In the genomic region with DNA sequence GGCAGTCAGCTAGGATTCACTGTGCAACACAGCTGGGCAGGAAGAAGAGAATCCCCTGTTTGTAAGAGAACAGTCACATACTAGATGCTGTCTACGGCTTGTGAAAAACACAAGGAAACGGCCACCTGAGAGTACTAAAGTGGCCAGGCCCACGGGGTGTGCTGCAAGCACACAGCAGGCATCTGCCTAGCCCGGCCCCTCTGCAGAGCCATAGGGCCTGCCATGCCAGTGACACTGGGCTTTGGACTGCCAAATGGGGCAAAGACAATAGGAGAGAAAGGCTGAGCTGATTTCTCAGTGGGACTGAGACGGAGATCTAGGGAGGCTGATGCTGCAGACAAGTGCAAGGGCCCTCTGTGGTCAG, we compare ENCODE assay signal across 1 cellular context.
TF ChIP-seq lines count a peak whose summit lies in the region.

No MANE protein-coding gene starts in this region.

TF ChIP-seq in WTC11, 78 proteins besides CTCF, POLR2A, EP300 and RAD21 (continued from another document):
- TF ChIP-seq, protein P1, sequence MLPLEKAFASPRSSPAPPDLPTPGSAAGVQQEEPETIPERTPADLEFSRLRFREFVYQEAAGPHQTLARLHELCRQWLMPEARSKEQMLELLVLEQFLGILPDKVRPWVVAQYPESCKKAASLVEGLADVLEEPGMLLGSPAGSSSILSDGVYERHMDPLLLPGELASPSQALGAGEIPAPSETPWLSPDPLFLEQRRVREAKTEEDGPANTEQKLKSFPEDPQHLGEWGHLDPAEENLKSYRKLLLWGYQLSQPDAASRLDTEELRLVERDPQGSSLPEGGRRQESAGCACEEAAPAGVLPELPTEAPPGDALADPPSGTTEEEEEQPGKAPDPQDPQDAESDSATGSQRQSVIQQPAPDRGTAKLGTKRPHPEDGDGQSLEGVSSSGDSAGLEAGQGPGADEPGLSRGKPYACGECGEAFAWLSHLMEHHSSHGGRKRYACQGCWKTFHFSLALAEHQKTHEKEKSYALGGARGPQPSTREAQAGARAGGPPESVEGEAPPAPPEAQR (CRISPR knock-in tag; IDR thresholded peaks at IDR 0.05), result no peak
- TF ChIP-seq, protein P2, sequence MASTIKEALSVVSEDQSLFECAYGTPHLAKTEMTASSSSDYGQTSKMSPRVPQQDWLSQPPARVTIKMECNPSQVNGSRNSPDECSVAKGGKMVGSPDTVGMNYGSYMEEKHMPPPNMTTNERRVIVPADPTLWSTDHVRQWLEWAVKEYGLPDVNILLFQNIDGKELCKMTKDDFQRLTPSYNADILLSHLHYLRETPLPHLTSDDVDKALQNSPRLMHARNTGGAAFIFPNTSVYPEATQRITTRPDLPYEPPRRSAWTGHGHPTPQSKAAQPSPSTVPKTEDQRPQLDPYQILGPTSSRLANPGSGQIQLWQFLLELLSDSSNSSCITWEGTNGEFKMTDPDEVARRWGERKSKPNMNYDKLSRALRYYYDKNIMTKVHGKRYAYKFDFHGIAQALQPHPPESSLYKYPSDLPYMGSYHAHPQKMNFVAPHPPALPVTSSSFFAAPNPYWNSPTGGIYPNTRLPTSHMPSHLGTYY (CRISPR knock-in tag; IDR thresholded peaks at IDR 0.05), result no peak
- TF ChIP-seq, protein P3, sequence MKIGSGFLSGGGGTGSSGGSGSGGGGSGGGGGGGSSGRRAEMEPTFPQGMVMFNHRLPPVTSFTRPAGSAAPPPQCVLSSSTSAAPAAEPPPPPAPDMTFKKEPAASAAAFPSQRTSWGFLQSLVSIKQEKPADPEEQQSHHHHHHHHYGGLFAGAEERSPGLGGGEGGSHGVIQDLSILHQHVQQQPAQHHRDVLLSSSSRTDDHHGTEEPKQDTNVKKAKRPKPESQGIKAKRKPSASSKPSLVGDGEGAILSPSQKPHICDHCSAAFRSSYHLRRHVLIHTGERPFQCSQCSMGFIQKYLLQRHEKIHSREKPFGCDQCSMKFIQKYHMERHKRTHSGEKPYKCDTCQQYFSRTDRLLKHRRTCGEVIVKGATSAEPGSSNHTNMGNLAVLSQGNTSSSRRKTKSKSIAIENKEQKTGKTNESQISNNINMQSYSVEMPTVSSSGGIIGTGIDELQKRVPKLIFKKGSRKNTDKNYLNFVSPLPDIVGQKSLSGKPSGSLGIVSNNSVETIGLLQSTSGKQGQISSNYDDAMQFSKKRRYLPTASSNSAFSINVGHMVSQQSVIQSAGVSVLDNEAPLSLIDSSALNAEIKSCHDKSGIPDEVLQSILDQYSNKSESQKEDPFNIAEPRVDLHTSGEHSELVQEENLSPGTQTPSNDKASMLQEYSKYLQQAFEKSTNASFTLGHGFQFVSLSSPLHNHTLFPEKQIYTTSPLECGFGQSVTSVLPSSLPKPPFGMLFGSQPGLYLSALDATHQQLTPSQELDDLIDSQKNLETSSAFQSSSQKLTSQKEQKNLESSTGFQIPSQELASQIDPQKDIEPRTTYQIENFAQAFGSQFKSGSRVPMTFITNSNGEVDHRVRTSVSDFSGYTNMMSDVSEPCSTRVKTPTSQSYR (CRISPR knock-in tag; IDR thresholded peaks at IDR 0.05), result no peak
- TF ChIP-seq NFYB (CRISPR knock-in tag; conservative IDR thresholded peaks at IDR 0.05; ENCODE audit: low read depth) (no peak), MYBL2 (CRISPR knock-in tag; IDR thresholded peaks at IDR 0.05) (no peak), NR3C1 (CRISPR knock-in tag; conservative IDR thresholded peaks at IDR 0.05; ENCODE audit: low read depth) (no peak), KAT7 (CRISPR knock-in tag; IDR thresholded peaks at IDR 0.05; ENCODE audit: borderline replicate concordance) (no peak), FOXK1 (CRISPR knock-in tag; IDR thresholded peaks at IDR 0.05) (no peak), GTF2I (CRISPR knock-in tag; conservative IDR thresholded peaks at IDR 0.05) (no peak), ZNF396 (CRISPR knock-in tag; IDR thresholded peaks at IDR 0.05; ENCODE audit: borderline replicate concordance) (no peak), ETV6 (CRISPR knock-in tag; IDR thresholded peaks at IDR 0.05) (no peak)
- TF ChIP-seq, protein P4, sequence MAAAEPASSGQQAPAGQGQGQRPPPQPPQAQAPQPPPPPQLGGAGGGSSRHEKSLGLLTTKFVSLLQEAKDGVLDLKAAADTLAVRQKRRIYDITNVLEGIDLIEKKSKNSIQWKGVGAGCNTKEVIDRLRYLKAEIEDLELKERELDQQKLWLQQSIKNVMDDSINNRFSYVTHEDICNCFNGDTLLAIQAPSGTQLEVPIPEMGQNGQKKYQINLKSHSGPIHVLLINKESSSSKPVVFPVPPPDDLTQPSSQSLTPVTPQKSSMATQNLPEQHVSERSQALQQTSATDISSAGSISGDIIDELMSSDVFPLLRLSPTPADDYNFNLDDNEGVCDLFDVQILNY (CRISPR knock-in tag; IDR thresholded peaks at IDR 0.05), result no peak
- TF ChIP-seq, protein P5, sequence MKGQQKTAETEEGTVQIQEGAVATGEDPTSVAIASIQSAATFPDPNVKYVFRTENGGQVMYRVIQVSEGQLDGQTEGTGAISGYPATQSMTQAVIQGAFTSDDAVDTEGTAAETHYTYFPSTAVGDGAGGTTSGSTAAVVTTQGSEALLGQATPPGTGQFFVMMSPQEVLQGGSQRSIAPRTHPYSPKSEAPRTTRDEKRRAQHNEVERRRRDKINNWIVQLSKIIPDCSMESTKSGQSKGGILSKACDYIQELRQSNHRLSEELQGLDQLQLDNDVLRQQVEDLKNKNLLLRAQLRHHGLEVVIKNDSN (CRISPR knock-in tag; IDR thresholded peaks at IDR 0.05), result no peak
